13 cellular contexts compared by ENCODE assay signal in genomic region chr9:131624636-131625241, GRCh38.
A peak's percentile ranks its signal among the peaks of the same experiment; 100 is the strongest.
DNase-seq lines count a peak whose midpoint lies in the region; ATAC-seq and TF ChIP-seq lines count a peak whose summit lies in the region.
"Had no signal": no experiment of that assay in that cellular context is flagged by ENCODE, and none has a peak within 500 bp of the region (broad histone marks: within the 10 kb centered on the region; RNA-seq: fewer than 3 reads in every experiment).

No MANE protein-coding gene starts in this region.

- TF ChIP-seq EP300 in stomach (IDR thresholded peaks at IDR 0.05) (no peak), sigmoid colon (IDR thresholded peaks at IDR 0.05) (no peak)

- no peaks in the 10 kb centered on the region for H3K27me3 Mint-ChIP-seq in activated CD4-positive, alpha-beta T cell treated with anti-CD3 and anti-CD28 coated beads, Interleukin-2, amount 10 ng/mL, durations not matched to agents 24 days and 14 days

- H3K9me3 ChIP-seq in stomach (no peaks in the 10 kb centered on the region), sigmoid colon (no peaks in the 10 kb centered on the region)
- H3K9me3 ChIP-seq: uterus had no signal

- H3K27ac ChIP-seq in stomach, result peak overlapping the region in 4 of 5 donors; percentile 23 to 49 (median 40)
- peak overlapping the region in 2 of 4 donors; percentile 38 for H3K27ac ChIP-seq in sigmoid colon
- H3K27ac ChIP-seq: uterus had no signal

- peaks cover 65% of the 10 kb centered on the region for H3K36me3 Mint-ChIP-seq in activated CD4-positive, alpha-beta T cell treated with anti-CD3 and anti-CD28 coated beads, Interleukin-2, amount 10 ng/mL, durations not matched to agents 24 days and 14 days (ENCODE audit: low read depth)

- peaks cover 36% of the 10 kb centered on the region for H3K4me1 Mint-ChIP-seq in activated CD4-positive, alpha-beta T cell treated with anti-CD3 and anti-CD28 coated beads, Interleukin-2, amount 10 ng/mL, durations not matched to agents 24 days and 14 days
- H3K4me1 Mint-ChIP-seq: mesothelial cell of epicardium had no signal

- 71 to 82% (median 75%) methylated on average over 10 to 11 of the region's 11 CpGs for WGBS in stomach, 5 donors
- WGBS in sigmoid colon, 2 donors, result 75 to 76% methylated on average over 11 of the region's 11 CpGs

- peak; percentile 69 to 80 for ATAC-seq in left cardiac atrium
- no peak for ATAC-seq in GM19351 (IDR thresholded peaks at IDR 0.05; ENCODE audit: unreplicated experiment)
- ATAC-seq: activated T-cell treated with anti-CD3 and anti-CD28 coated beads, Interleukin-2, amount 50 U/mL, for 72 hours had no signal

- no peak for TF ChIP-seq CTCF in stomach (IDR thresholded peaks at IDR 0.05)
- TF ChIP-seq CTCF in sigmoid colon (IDR thresholded peaks at IDR 0.05), result no peak

- H3K4me3 ChIP-seq in stomach (no peak overlapping the region), sigmoid colon (no peak overlapping the region)
- H3K4me3 ChIP-seq: uterus had no signal

- H3K4me1 ChIP-seq in stomach (peaks cover 0 to 33% (median 0%) of the 10 kb centered on the region in 4 donors), sigmoid colon (no peaks in the 10 kb centered on the region)
- H3K4me1 ChIP-seq: uterus had no signal

- no peak overlapping the region for H3K4me3 Mint-ChIP-seq in activated CD4-positive, alpha-beta T cell treated with anti-CD3 and anti-CD28 coated beads, Interleukin-2, amount 10 ng/mL, durations not matched to agents 24 days and 14 days
- H3K4me3 Mint-ChIP-seq: activated T-cell treated with anti-CD3 and anti-CD28 coated beads, Interleukin-2, amount 50 U/mL, for 72 hours; mesothelial cell of epicardium had no signal

- intact Hi-C loops in activated CD4-positive, alpha-beta T cell treated with anti-CD3 and anti-CD28 coated beads, Interleukin-2, amount 10 ng/mL, durations not matched to agents 24 days and 14 days (cut with micrococcal nuclease), result loop anchor here (5.0 kb wide), 1 partner anchor 32 kb away; no protein-coding TSS in a partner anchor
- intact Hi-C loops in left cardiac atrium (cut with DNase I), result no loop called here
- intact Hi-C loops in stomach (cut with DNase I; ENCODE audit: low total_unique reads), result no loop called here
- intact Hi-C loops in sigmoid colon (cut with DNase I), result no loop called here

- peaks cover 64 to 95% (median 90%) of the 10 kb centered on the region in 4 donors for H3K36me3 ChIP-seq in stomach
- H3K36me3 ChIP-seq in sigmoid colon, result peaks cover 19 to 71% (median 34%) of the 10 kb centered on the region in 4 donors
- H3K36me3 ChIP-seq: uterus had no signal

- peak overlapping the region; percentile 76 for H3K27ac Mint-ChIP-seq in activated CD4-positive, alpha-beta T cell treated with anti-CD3 and anti-CD28 coated beads, Interleukin-2, amount 10 ng/mL, durations not matched to agents 24 days and 14 days
- H3K27ac Mint-ChIP-seq: activated T-cell treated with anti-CD3 and anti-CD28 coated beads, Interleukin-2, amount 50 U/mL, for 72 hours; mesothelial cell of epicardium had no signal

- no peaks in the 10 kb centered on the region for H3K9me3 Mint-ChIP-seq in activated CD4-positive, alpha-beta T cell treated with anti-CD3 and anti-CD28 coated beads, Interleukin-2, amount 10 ng/mL, durations not matched to agents 24 days and 14 days
- H3K9me3 Mint-ChIP-seq: activated T-cell treated with anti-CD3 and anti-CD28 coated beads, Interleukin-2, amount 50 U/mL, for 72 hours; mesothelial cell of epicardium had no signal

- DNase-seq in activated CD4-positive, alpha-beta T cell treated with anti-CD3 and anti-CD28 coated beads, Interleukin-2, amount 10 ng/mL, durations not matched to agents 24 days and 14 days, result no peak
- no peak for DNase-seq in activated CD4-positive, alpha-beta T cell treated with anti-CD3 and anti-CD28 coated beads, Interleukin-2, amount 50 U/mL, for 4 hours
- DNase-seq in SHP77 treated with DMSO at 0.1 percent for 48 hours (lab: John Stamatoyannopoulos, UW) (peak; percentile 45), left cardiac atrium (peak; percentile 71), stomach (no peak), ureter (ENCODE audit: low spot score) (no peak), sigmoid colon (no peak)
- DNase-seq: activated T-cell treated with anti-CD3 and anti-CD28 coated beads, Interleukin-2, amount 50 U/mL, for 72 hours; NCI-H1930; stimulated activated CD4-positive, alpha-beta T cell treated with anti-CD3 and anti-CD28 coated beads, Interleukin-4, amount 100 ng/mL, for 1 hour; uterus had no signal

- H3K27me3 ChIP-seq in stomach (no peaks in the 10 kb centered on the region), sigmoid colon (no peaks in the 10 kb centered on the region)
- H3K27me3 ChIP-seq: uterus had no signal

- TF ChIP-seq POLR2A in stomach (IDR thresholded peaks at IDR 0.05), result no peak
- TF ChIP-seq POLR2A in sigmoid colon (IDR thresholded peaks at IDR 0.05), result no peak

Comparison
In these comparisons a context has a peak if more than half of its experiments do, and no peak if none do; other contexts are left out.
1. DNase-seq: peak in SHP77 treated with DMSO at 0.1 percent for 48 hours (single experiment) and left cardiac atrium (single experiment); none in activated CD4-positive, alpha-beta T cell treated with anti-CD3 and anti-CD28 coated beads, Interleukin-2, amount 10 ng/mL, durations not matched to agents 24 days and 14 days (single experiment), activated CD4-positive, alpha-beta T cell treated with anti-CD3 and anti-CD28 coated beads, Interleukin-2, amount 50 U/mL, for 4 hours (0 of 2), stomach (single experiment), ureter (single experiment) and sigmoid colon (single experiment).